Comparison of ENCODE assay signal across 15 cellular contexts in the genomic region with DNA sequence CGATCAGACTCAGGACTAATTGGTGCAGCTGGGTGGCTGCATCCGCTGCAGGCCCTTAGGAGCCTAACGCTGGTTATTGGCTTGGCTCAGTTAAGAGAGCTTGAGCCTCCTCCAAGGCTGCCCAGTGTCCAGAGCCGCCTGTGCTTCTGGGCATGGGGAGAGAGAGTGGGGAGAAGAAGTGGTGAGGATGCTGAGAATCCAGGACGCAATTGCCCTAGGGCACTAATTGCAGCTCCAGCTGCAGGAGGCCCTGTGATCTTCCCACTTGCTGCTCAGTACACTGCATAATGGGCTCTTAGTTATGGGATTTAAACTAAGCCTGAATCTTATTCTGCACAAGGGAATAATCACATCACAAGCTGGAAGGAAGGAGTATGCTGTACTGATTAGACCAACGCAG.
DNase-seq lines count a peak whose midpoint lies in the region; ATAC-seq and TF ChIP-seq lines count a peak whose summit lies in the region.
"Had no signal": no experiment of that assay in that cellular context is flagged by ENCODE, and none has a peak within 500 bp of the region (broad histone marks: within the 10 kb centered on the region; RNA-seq: fewer than 3 reads in every experiment).

No MANE protein-coding gene starts in this region.

- H3K9me2 ChIP-seq in HCT116 (ENCODE audit: insufficient read depth), result no peaks in the 10 kb centered on the region

- no peaks in the 10 kb centered on the region for H3K79me2 ChIP-seq in HCT116 (ENCODE audit: insufficient read depth, low read length)

- no peak for TF ChIP-seq RAD21 in HCT116 (IDR thresholded peaks at IDR 0.05; ENCODE audit: low read depth)

- POLR2A ChIA-PET in HCT116 (lab: Charles Lee), result no interaction called here

- H3K4me2 ChIP-seq in HCT116 (ENCODE audit: low read length), result no peak overlapping the region

- no peak for TF ChIP-seq POLR2A in HCT116 (IDR thresholded peaks at IDR 0.05; ENCODE audit: borderline replicate concordance, extremely low read depth, insufficient read depth, insufficient read length)

- RAD21 ChIA-PET in HCT116 (lab: Charles Lee; ENCODE audit: low non-redundant PET in 1 of 2, low total read pairs in 2 of 2, uncharacterized antibody in 2 of 2, unreplicated experiment in 2 of 2), result no interaction called here

- H3K4me3 ChIP-seq in HCT116 (replicated peaks in 1 of 2; ENCODE audit: low read depth in 1 of 2, low read length in 2 of 2), result no peak overlapping the region
- H3K4me3 ChIP-seq: HAP-1 had no signal

- no peaks in the 10 kb centered on the region for H3K36me3 ChIP-seq in HCT116 (ENCODE audit: control insufficient read depth in 1 of 2, insufficient read depth in 2 of 2, low read length in 2 of 2)
- H3K36me3 ChIP-seq: HAP-1 had no signal

- DNase-seq in ELF-1 (ENCODE audit: low read depth, low spot score), result peak; percentile 51
- no peak for DNase-seq in HCT116 (ENCODE audit: low read depth, low spot score)
- DNase-seq in NCI-H82 treated with DMSO at 0.1 percent for 48 hours (lab: John Stamatoyannopoulos, UW; ENCODE audit: unreplicated experiment), result peak; percentile 18
- peak; percentile 47 for DNase-seq in retina
- no peak for DNase-seq in G401 (ENCODE audit: low spot score)
- DNase-seq: CD8-positive, alpha-beta T cell; COR-L47; DMS153; DMS79 treated with DMSO at 0.1 percent for 48 hours; EL; GF-D8; HFFc6 had no signal

- in situ Hi-C loops in G401 (cut with HindIII; ENCODE audit: low sequenced_read_pairs), result no loop called here

- no peak overlapping the region for H2AFZ ChIP-seq in HCT116 (ENCODE audit: low read depth, low read length, poor library complexity, severe bottlenecking)

- ATAC-seq in HCT116 (0 out of 2 replicates have a peak, but pooled peaks have one; percentile 20), HG03025 (IDR thresholded peaks at IDR 0.05; ENCODE audit: low FRiP score, unreplicated experiment) (no peak)
- ATAC-seq: CD8-positive, alpha-beta T cell had no signal

- H3K9me3 ChIP-seq in HCT116 (ENCODE audit: control insufficient read depth in 1 of 2, insufficient read depth in 1 of 2, low read depth in 1 of 2, low read length in 2 of 2), result no peaks in the 10 kb centered on the region
- H3K9me3 ChIP-seq: HAP-1 had no signal

- BruUV-seq in HCT116 (replicated peaks; lab: Mats Ljungman, UMichigan), result no TSS peak

- CTCF ChIA-PET in HCT116 (lab: Charles Lee), result no interaction called here

- no peaks in the 10 kb centered on the region for H4K20me1 ChIP-seq in HCT116 (ENCODE audit: insufficient read depth)

- TF ChIP-seq CTCF in HCT116 (IDR thresholded peaks at IDR 0.05 in 2 of 3, conservative IDR thresholded peaks at IDR 0.05 in 1 of 3; ENCODE audit: borderline replicate concordance in 1 of 3, insufficient read depth in 1 of 3, low read depth in 2 of 3, low read length in 2 of 3), result no peak

- H3K9ac ChIP-seq in HCT116 (ENCODE audit: low read length), result no peak overlapping the region

- H3K27me3 ChIP-seq in HCT116 (ENCODE audit: insufficient read depth, low read length), result peaks cover 29% of the 10 kb centered on the region

- H3K27ac ChIP-seq in HCT116 (ENCODE audit: low read depth, low read length), result no peak overlapping the region
- H3K27ac ChIP-seq: HL-60 had no signal

- H3K4me1 ChIP-seq in HCT116 (ENCODE audit: control insufficient read depth in 1 of 2, insufficient read depth in 2 of 2, low read length in 2 of 2), result no peaks in the 10 kb centered on the region
- H3K4me1 ChIP-seq: HAP-1 had no signal

- intact Hi-C loops in HCT116 (cut with micrococcal nuclease), result no loop called here

TF ChIP-seq in HCT116, 20 proteins besides CTCF, POLR2A, EP300 and RAD21:
- TF ChIP-seq EZH2 (IDR thresholded peaks at IDR 0.05) (no peak), ZFX (IDR thresholded peaks at IDR 0.05) (no peak), ELF1 (IDR thresholded peaks at IDR 0.05; ENCODE audit: borderline replicate concordance, low read depth) (no peak), SP1 (IDR thresholded peaks at IDR 0.05; ENCODE audit: low read depth) (no peak)
- TF ChIP-seq, protein P1, sequence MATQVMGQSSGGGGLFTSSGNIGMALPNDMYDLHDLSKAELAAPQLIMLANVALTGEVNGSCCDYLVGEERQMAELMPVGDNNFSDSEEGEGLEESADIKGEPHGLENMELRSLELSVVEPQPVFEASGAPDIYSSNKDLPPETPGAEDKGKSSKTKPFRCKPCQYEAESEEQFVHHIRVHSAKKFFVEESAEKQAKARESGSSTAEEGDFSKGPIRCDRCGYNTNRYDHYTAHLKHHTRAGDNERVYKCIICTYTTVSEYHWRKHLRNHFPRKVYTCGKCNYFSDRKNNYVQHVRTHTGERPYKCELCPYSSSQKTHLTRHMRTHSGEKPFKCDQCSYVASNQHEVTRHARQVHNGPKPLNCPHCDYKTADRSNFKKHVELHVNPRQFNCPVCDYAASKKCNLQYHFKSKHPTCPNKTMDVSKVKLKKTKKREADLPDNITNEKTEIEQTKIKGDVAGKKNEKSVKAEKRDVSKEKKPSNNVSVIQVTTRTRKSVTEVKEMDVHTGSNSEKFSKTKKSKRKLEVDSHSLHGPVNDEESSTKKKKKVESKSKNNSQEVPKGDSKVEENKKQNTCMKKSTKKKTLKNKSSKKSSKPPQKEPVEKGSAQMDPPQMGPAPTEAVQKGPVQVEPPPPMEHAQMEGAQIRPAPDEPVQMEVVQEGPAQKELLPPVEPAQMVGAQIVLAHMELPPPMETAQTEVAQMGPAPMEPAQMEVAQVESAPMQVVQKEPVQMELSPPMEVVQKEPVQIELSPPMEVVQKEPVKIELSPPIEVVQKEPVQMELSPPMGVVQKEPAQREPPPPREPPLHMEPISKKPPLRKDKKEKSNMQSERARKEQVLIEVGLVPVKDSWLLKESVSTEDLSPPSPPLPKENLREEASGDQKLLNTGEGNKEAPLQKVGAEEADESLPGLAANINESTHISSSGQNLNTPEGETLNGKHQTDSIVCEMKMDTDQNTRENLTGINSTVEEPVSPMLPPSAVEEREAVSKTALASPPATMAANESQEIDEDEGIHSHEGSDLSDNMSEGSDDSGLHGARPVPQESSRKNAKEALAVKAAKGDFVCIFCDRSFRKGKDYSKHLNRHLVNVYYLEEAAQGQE (IDR thresholded peaks at IDR 0.05; ENCODE audit: low read depth), result no peak
TF ChIP-seq in HCT116: peak in this region for 0.

Comparison
In these comparisons a context has a peak if more than half of its experiments do, and no peak if none do; other contexts are left out.
1. DNase-seq: peak in ELF-1 (single experiment), NCI-H82 treated with DMSO at 0.1 percent for 48 hours (single experiment) and retina (single experiment); none in HCT116 (single experiment) and G401 (single experiment).